Comparison of ENCODE assay signal across 11 cellular contexts in the genomic region with DNA sequence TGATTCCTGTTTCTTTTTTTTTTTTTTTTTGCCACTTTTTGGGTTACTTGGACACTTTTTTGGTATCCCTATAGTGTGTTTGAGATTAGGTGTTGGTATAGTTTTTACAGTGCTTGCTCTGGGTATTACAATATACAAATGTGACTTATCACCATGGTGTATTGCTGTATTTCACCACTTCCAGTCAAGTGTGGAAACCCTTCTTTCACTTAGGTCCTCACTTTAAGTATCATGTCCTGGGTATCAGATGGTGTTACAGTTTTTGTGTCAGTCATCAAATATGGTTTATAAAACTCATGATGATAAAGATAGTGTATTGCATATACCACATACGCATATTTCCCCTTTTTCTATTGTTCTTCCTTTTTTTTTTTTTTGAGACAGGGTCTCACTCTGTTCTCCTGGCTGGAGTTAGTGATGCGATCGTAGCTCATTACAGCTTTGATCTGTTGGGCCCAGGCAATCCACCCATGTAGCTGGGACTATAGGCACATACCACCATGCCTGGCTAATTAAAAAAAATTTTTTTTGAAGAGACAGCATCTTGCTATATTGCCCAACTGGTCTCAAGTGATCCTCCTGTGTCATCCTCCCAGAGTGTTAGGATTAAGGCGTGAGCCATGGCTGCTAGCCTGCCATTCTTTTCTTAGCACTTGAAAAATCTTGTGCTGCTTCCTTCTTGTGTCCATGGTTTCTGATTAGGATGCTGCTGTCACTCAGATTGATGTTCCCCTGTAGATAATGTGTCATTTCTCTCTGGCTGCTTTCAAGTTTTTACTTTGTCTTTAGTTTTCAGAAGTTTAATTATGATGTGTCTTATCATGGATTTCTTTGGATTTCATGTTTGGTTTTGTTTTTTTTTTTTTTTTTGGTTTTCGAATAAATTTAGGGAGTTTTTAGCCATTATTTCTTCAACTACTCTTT. TPM values are rescaled to one million over a fixed set of nuclear protein-coding genes. Genes with fewer than 3 reads are reported as not detected.
DNase-seq lines count a peak whose midpoint lies in the region; ATAC-seq and TF ChIP-seq lines count a peak whose summit lies in the region.
"Had no signal": no experiment of that assay in that cellular context is flagged by ENCODE, and none has a peak within 500 bp of the region (broad histone marks: within the 10 kb centered on the region; RNA-seq: fewer than 3 reads in every experiment).

No MANE protein-coding gene starts in this region.

- peak overlapping the region in 1 of 2 donors; percentile 50 for H3K4me3 Mint-ChIP-seq in CD14-positive monocyte
- peak overlapping the region; percentile 88 for H3K4me3 Mint-ChIP-seq in T-helper 1 cell treated with Interleukin-12 subunit alpha and Interleukin-12 subunit beta and Interleukin-4 antibody, amounts not matched to agents 30 μg/mL and 1 μg/mL, for 36 hours

- H3K4me3 ChIP-seq in HCT116 (replicated peaks in 1 of 2; ENCODE audit: low read depth in 1 of 2, low read length in 2 of 2) (peak overlapping the region in 1 of 2 experiments; percentile 73; a peak in 1 of 4 replicates), ovary (no peak overlapping the region)

- H3K9me3 Mint-ChIP-seq in CD14-positive monocyte, result peaks cover 15 to 23% (median 18%) of the 10 kb centered on the region in 7 donors
- H3K9me3 Mint-ChIP-seq in T-helper 1 cell treated with Interleukin-12 subunit alpha and Interleukin-12 subunit beta and Interleukin-4 antibody, amounts not matched to agents 30 μg/mL and 1 μg/mL, for 36 hours, result peaks cover 14% of the 10 kb centered on the region

- RAD21 ChIA-PET in HCT116 (lab: Charles Lee; ENCODE audit: low non-redundant PET in 1 of 2, low total read pairs in 2 of 2, uncharacterized antibody in 2 of 2, unreplicated experiment in 2 of 2), result no interaction called here

- peaks cover 0 to 15% of the 10 kb centered on the region in 2 experiments; a peak in 3 of 4 replicates for H3K4me1 ChIP-seq in HCT116 (ENCODE audit: control insufficient read depth in 1 of 2, insufficient read depth in 2 of 2, low read length in 2 of 2)
- H3K4me1 ChIP-seq in ovary (ENCODE audit: insufficient read depth), result no peaks in the 10 kb centered on the region

- no peak for TF ChIP-seq POLR2A in HCT116 (IDR thresholded peaks at IDR 0.05; ENCODE audit: borderline replicate concordance, extremely low read depth, insufficient read depth, insufficient read length)
- TF ChIP-seq POLR2A in ovary (IDR thresholded peaks at IDR 0.05), result no peak

- 94 to 99% (median 97%) methylated on average over 5 of the region's 5 CpGs for whole genome bisulfite sequencing in ovary, 3 donors

- peaks cover 4 to 12% (median 5%) of the 10 kb centered on the region in 3 donors for H3K27me3 Mint-ChIP-seq in CD14-positive monocyte (ENCODE audit: low read depth in 3 of 3)
- H3K27me3 Mint-ChIP-seq in T-helper 1 cell treated with Interleukin-12 subunit alpha and Interleukin-12 subunit beta and Interleukin-4 antibody, amounts not matched to agents 30 μg/mL and 1 μg/mL, for 36 hours (ENCODE audit: low read depth), result peaks cover 14% of the 10 kb centered on the region

- H3K36me3 Mint-ChIP-seq in CD14-positive monocyte, result peaks cover 22 to 23% of the 10 kb centered on the region in 2 donors
- peaks cover 27% of the 10 kb centered on the region for H3K36me3 Mint-ChIP-seq in T-helper 1 cell treated with Interleukin-12 subunit alpha and Interleukin-12 subunit beta and Interleukin-4 antibody, amounts not matched to agents 30 μg/mL and 1 μg/mL, for 36 hours (ENCODE audit: low read depth)

- no peak for TF ChIP-seq EP300 in ovary (IDR thresholded peaks at IDR 0.05)

- H3K27me3 ChIP-seq in HCT116 (ENCODE audit: insufficient read depth, low read length) (no peaks in the 10 kb centered on the region), ovary (no peaks in the 10 kb centered on the region)

- peaks cover 34% of the 10 kb centered on the region for H3K4me1 Mint-ChIP-seq in CD14-positive monocyte
- H3K4me1 Mint-ChIP-seq in T-helper 1 cell treated with Interleukin-12 subunit alpha and Interleukin-12 subunit beta and Interleukin-4 antibody, amounts not matched to agents 30 μg/mL and 1 μg/mL, for 36 hours (ENCODE audit: low read depth), result peaks cover 26% of the 10 kb centered on the region

- H3K27ac Mint-ChIP-seq in CD14-positive monocyte, result peak overlapping the region; percentile 87 to 97 (median 92)
- H3K27ac Mint-ChIP-seq in T-helper 1 cell treated with Interleukin-12 subunit alpha and Interleukin-12 subunit beta and Interleukin-4 antibody, amounts not matched to agents 30 μg/mL and 1 μg/mL, for 36 hours, result peak overlapping the region; percentile 73

- no TSS peak for BruUV-seq in HCT116 (replicated peaks; lab: Mats Ljungman, UMichigan)

- peaks cover 0 to 8% of the 10 kb centered on the region in 2 experiments; a peak in 1 of 4 replicates for H3K9me3 ChIP-seq in HCT116 (ENCODE audit: control insufficient read depth in 1 of 2, insufficient read depth in 1 of 2, low read depth in 1 of 2, low read length in 2 of 2)
- H3K9me3 ChIP-seq in ovary, result no peaks in the 10 kb centered on the region

- H3K27ac ChIP-seq in HCT116 (ENCODE audit: low read depth, low read length) (no peak overlapping the region), ovary (no peak overlapping the region)

- H3K9me2 ChIP-seq in HCT116 (ENCODE audit: insufficient read depth), result no peaks in the 10 kb centered on the region

- peak; percentile 68 for DNase-seq in CD14-positive monocyte (ENCODE audit: low spot score)
- DNase-seq in HCT116 (ENCODE audit: low read depth, low spot score), result no peak
- peak; percentile 3 for DNase-seq in fibroblast of peridontal ligament (ENCODE audit: extremely low read depth)
- DNase-seq in ovary, result no peak
- no peak for DNase-seq in dermis blood vessel endothelial cell
- DNase-seq in NCI-H2029 (lab: John Stamatoyannopoulos, UW), result no peak
- DNase-seq: NCI-H2081; stimulated activated naive CD4-positive, alpha-beta T cell treated with Interleukin-2 at 50 U/mL for 16 hours had no signal

- no peaks in the 10 kb centered on the region for H4K20me1 ChIP-seq in HCT116 (ENCODE audit: insufficient read depth)

- H3K4me2 ChIP-seq in HCT116 (ENCODE audit: low read length), result peak overlapping the region; percentile 80; the same call in 1 of the 2 replicates

- peaks cover 55% of the 10 kb centered on the region for H3K79me2 ChIP-seq in HCT116 (ENCODE audit: insufficient read depth, low read length)

- intact Hi-C loops in CD14-positive monocyte (cut with micrococcal nuclease) (loop anchor here in 1 of 2 donors (10.0 kb wide), 1 partner anchor 84 kb away; no protein-coding TSS in a partner anchor), HCT116 (cut with micrococcal nuclease) (no loop called here), ovary (cut with DNase I) (no loop called here)

- no peak overlapping the region for H3K9ac ChIP-seq in HCT116 (ENCODE audit: low read length)

- TF ChIP-seq RAD21 in HCT116 (IDR thresholded peaks at IDR 0.05; ENCODE audit: low read depth), result no peak

- H3K36me3 ChIP-seq in HCT116 (ENCODE audit: control insufficient read depth in 1 of 2, insufficient read depth in 2 of 2, low read length in 2 of 2) (no peaks in the 10 kb centered on the region), ovary (no peaks in the 10 kb centered on the region)

- H2AFZ ChIP-seq in HCT116 (ENCODE audit: low read depth, low read length, poor library complexity, severe bottlenecking), result no peak overlapping the region

- ATAC-seq in HCT116, result no peak
- ATAC-seq in GM19395 (IDR thresholded peaks at IDR 0.05; ENCODE audit: unreplicated experiment), result no peak
- ATAC-seq: sciatic nerve had no signal

- TF ChIP-seq CTCF in CD14-positive monocyte (IDR thresholded peaks at IDR 0.05), result no peak
- TF ChIP-seq CTCF in HCT116 (IDR thresholded peaks at IDR 0.05 in 2 of 3, conservative IDR thresholded peaks at IDR 0.05 in 1 of 3; ENCODE audit: borderline replicate concordance in 1 of 3, insufficient read depth in 1 of 3, low read depth in 2 of 3, low read length in 2 of 3), result no peak
- no peak for TF ChIP-seq CTCF in ovary (IDR thresholded peaks at IDR 0.05)

- POLR2A ChIA-PET in HCT116 (lab: Charles Lee), result no interaction called here

- CTCF ChIA-PET in HCT116 (lab: Charles Lee), result no interaction called here

TF ChIP-seq in HCT116, 20 proteins besides CTCF, POLR2A, EP300 and RAD21 (continues in another document):
- TF ChIP-seq SIN3A (IDR thresholded peaks at IDR 0.05; ENCODE audit: low read depth), result no peak
- TF ChIP-seq TCF7L2 (IDR thresholded peaks at IDR 0.05; ENCODE audit: borderline replicate concordance, extremely low read depth, insufficient read depth, insufficient read length), result no peak
- no peak for TF ChIP-seq EGR1 (IDR thresholded peaks at IDR 0.05; ENCODE audit: low read depth)
- no peak for TF ChIP-seq JUND (IDR thresholded peaks at IDR 0.05)
- no peak for TF ChIP-seq SRF (IDR thresholded peaks at IDR 0.05; ENCODE audit: low read depth)
- no peak for TF ChIP-seq ELF1 (IDR thresholded peaks at IDR 0.05; ENCODE audit: borderline replicate concordance, low read depth)
- no peak for TF ChIP-seq ZNF274 (IDR thresholded peaks at IDR 0.05; ENCODE audit: low read depth, low read length)
- TF ChIP-seq, protein P1, sequence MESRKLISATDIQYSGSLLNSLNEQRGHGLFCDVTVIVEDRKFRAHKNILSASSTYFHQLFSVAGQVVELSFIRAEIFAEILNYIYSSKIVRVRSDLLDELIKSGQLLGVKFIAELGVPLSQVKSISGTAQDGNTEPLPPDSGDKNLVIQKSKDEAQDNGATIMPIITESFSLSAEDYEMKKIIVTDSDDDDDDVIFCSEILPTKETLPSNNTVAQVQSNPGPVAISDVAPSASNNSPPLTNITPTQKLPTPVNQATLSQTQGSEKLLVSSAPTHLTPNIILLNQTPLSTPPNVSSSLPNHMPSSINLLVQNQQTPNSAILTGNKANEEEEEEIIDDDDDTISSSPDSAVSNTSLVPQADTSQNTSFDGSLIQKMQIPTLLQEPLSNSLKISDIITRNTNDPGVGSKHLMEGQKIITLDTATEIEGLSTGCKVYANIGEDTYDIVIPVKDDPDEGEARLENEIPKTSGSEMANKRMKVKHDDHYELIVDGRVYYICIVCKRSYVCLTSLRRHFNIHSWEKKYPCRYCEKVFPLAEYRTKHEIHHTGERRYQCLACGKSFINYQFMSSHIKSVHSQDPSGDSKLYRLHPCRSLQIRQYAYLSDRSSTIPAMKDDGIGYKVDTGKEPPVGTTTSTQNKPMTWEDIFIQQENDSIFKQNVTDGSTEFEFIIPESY (IDR thresholded peaks at IDR 0.05; ENCODE audit: extremely low read depth, insufficient replicate concordance, low read length), result no peak
- TF ChIP-seq FOSL1 (IDR thresholded peaks at IDR 0.05; ENCODE audit: low read depth), result no peak
- TF ChIP-seq YY1 (IDR thresholded peaks at IDR 0.05; ENCODE audit: extremely low read depth, insufficient replicate concordance, low read depth, low read length), result no peak
- TF ChIP-seq SP1 (IDR thresholded peaks at IDR 0.05; ENCODE audit: low read depth), result no peak

RNA-seq across cellular contexts. Expression of a gene that starts 2.1 kb away (rescaled TPM):
- 10 to 100 TPM in 1 of 2 donors, 1 to 10 TPM in 1; 7.2 to 14.0 TPM for polyA plus RNA-seq in CD14-positive monocyte
- total RNA-seq in HCT116 (2021; ENCODE audit: unreplicated experiment), result 17.8 TPM
- 6.5 and 10.2 TPM in 2 replicates for polyA plus RNA-seq in HCT116 (2012)
- total RNA-seq in ovary, result 10 to 100 TPM; 29.1 to 72.1 (median 43.4) TPM
- polyA plus RNA-seq in ovary, result 10 to 100 TPM; 19.9 to 28.6 TPM
- 26.9 and 27.4 TPM in 2 replicates for total RNA-seq in dermis blood vessel endothelial cell

Comparison
In these comparisons a context has a peak if more than half of its experiments do, and no peak if none do; other contexts are left out.
1. DNase-seq: peak in CD14-positive monocyte (single experiment) and fibroblast of peridontal ligament (single experiment); none in HCT116 (single experiment), ovary (0 of 5), dermis blood vessel endothelial cell (single experiment) and NCI-H2029 (single experiment).